ENCODE assay signal across 5 cellular contexts in the genomic region with DNA sequence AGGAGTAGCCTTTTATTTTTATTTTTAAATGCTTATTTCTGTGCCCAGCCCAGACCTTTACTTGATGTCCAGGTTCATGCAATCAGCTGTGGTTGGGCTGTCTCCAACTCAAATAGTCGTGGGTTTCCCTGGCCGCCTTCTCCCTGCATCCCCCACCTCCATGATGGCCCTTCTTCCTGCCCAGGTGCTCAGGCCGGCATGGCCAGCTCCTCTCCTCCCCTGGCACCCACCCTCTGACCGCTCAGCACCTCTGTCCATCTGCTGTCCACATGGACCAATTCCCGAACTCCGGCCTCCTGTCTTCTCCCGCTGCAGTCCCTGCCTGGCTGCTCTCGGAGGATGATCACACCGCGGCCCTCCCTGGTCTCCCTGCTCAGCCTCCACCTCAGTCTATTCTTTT.
"Had no signal": no experiment of that assay in that cellular context is flagged by ENCODE, and none has a peak within 500 bp of the region (broad histone marks: within the 10 kb centered on the region; RNA-seq: fewer than 3 reads in every experiment).

No MANE protein-coding gene starts in this region.

- H2AFZ ChIP-seq: GM23338 had no signal

- H3K27ac Mint-ChIP-seq: GM23338, H9 had no signal

- DNase-seq: H9, HCEC 1CT, IMR-90 had no signal

- H3K4me2 ChIP-seq: GM23338 had no signal

- H3K4me3 ChIP-seq: GM23338, K562 had no signal

- H3K4me3 Mint-ChIP-seq: GM23338, H9 had no signal

- H3K4me1 Mint-ChIP-seq: GM23338 had no signal
